8 cellular contexts compared by ENCODE assay signal in the genomic region with DNA sequence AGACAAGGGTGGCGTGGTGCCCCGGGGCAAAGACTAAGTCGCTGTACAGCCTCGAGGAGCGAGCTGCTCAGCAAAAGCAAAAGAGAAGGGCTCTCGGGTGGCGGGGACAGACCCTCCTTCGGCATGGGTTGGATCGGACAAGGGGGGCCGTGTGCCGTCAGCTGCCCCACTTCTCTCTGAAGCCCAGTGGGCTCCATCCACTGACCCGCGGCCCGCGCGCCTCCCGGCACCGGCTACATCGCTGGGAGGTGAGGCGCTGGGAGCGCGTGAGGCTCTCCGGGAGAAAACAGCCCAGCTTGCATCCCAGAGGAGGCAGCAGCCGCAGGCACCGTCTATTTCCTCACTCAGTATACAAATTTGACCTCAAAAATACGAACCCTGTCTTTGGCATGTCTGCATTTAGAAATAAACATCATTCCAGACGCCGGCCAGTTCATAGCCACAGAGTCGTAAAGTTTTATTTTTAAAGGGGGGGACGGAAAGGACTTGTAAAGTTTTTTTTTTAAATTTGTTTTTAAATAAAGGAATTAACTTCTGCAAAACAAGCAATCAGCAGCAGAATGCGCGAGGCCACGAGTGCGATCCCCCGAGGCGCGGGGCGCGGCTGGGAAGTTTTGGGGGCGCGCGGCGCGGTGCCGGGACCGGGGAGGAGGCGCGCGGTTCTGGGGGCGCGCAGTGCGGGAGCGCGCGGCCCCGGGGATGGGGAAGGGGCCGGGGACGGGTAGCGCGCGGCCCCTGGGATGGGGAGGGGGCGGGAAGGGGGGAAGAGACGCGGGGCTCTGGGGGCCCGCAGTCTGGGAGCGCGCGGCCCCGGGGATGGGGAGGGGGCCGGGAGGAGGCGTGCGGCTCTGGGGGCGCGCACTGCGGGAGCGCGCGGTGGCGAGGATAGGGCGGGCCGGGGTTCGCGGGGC. TPM values are rescaled to one million over a fixed set of nuclear protein-coding genes. Genes with fewer than 3 reads are reported as not detected.
DNase-seq lines count a peak whose midpoint lies in the region; TF ChIP-seq lines count a peak whose summit lies in the region.

No MANE protein-coding gene starts in this region.

- H3K4me3 Mint-ChIP-seq in brain, result peak overlapping the region; percentile 82 to 92 (median 85)

- H3K36me3 Mint-ChIP-seq in brain, result peaks cover 11% of the 10 kb centered on the region

- no peaks in the 10 kb centered on the region for H3K9me3 ChIP-seq in iPS-15b (ENCODE audit: control insufficient read depth, insufficient read depth, low read length)

- H3K27me3 ChIP-seq in iPS-15b (ENCODE audit: control insufficient read depth, insufficient read depth, low read length), result peaks cover 41% of the 10 kb centered on the region

- TF ChIP-seq CTCF in HFF-Myc (IDR thresholded peaks at IDR 0.05; ENCODE audit: low read depth, low read length, missing control alignments) (no peak), brain (conservative IDR thresholded peaks at IDR 0.05) (no peak), retinal pigment epithelial cell (conservative IDR thresholded peaks at IDR 0.05; ENCODE audit: low read depth, low read length) (no peak)

- H3K4me1 ChIP-seq in iPS-15b (ENCODE audit: control insufficient read depth, insufficient read depth, low read length), result peaks cover 2% of the 10 kb centered on the region

- H3K4me1 Mint-ChIP-seq in brain, result peaks cover 40% of the 10 kb centered on the region

- H3K9ac ChIP-seq in iPS-15b (ENCODE audit: low read depth, low read length), result no peak overlapping the region

- H3K4me3 ChIP-seq in HFF-Myc (replicated peaks; ENCODE audit: low read depth, low read length) (peak overlapping the region; percentile 68), iPS-15b (ENCODE audit: low read depth, low read length) (peak overlapping the region; percentile 30), retinal pigment epithelial cell (ENCODE audit: low read length) (peak overlapping the region; percentile 82)

- no peaks in the 10 kb centered on the region for H3K36me3 ChIP-seq in iPS-15b (ENCODE audit: control insufficient read depth, insufficient read depth, low read length)

- peaks cover 0 to 3% (median 0%) of the 10 kb centered on the region in 5 experiments for H3K9me3 Mint-ChIP-seq in brain

- DNase-seq in SHP77 (lab: John Stamatoyannopoulos, UW) (peak; percentile 23 to 34), SHP77 treated with DMSO at 0.1 percent for 48 hours (lab: John Stamatoyannopoulos, UW) (no peak), HFF-Myc (ENCODE audit: extremely low read depth, low read depth) (no peak), NCI-H69 (lab: John Stamatoyannopoulos, UW) (peak; percentile 89), retinal pigment epithelial cell (ENCODE audit: low read depth) (no peak)
- no peak for DNase-seq in effector CD8-positive, alpha-beta T cell (lab: John Stamatoyannopoulos, UW)

- H3K27ac Mint-ChIP-seq in brain, result peak overlapping the region; percentile 5 to 85 (median 74)

- peaks cover 46% of the 10 kb centered on the region for H3K27me3 Mint-ChIP-seq in brain

RNA-seq across cellular contexts. Expression of a gene that starts 0.6 kb away (rescaled TPM):
- polyA plus RNA-seq in brain (ENCODE audit: insufficient read depth, low read depth, low replicate concordance), result 17.8 TPM

Comparison
In these comparisons a context has a peak if more than half of its experiments do, and no peak if none do; other contexts are left out.
1. DNase-seq: peak in SHP77 (2 of 2) and NCI-H69 (single experiment); none in SHP77 treated with DMSO at 0.1 percent for 48 hours (single experiment), HFF-Myc (single experiment), retinal pigment epithelial cell (single experiment) and effector CD8-positive, alpha-beta T cell (single experiment).
2. H3K4me3 ChIP-seq: peak in every context shown above with its lines; median percentile 82 in retinal pigment epithelial cell; 68 in HFF-Myc; 30 in iPS-15b.